In genomic region chr3:11898611-11899325, GRCh38 we compare ENCODE assay signal across 2 cellular contexts.
TF ChIP-seq lines count a peak whose summit lies in the region.

No MANE protein-coding gene starts in this region.

TF ChIP-seq in IMR-90, 13 proteins besides CTCF, POLR2A, EP300 and RAD21:
- TF ChIP-seq CEBPB (IDR thresholded peaks at IDR 0.05; ENCODE audit: low read depth, low read length) (no peak), NFE2L2 (IDR thresholded peaks at IDR 0.05; ENCODE audit: low read depth, low read length) (no peak), MAFK (IDR thresholded peaks at IDR 0.05; ENCODE audit: low read depth, low read length) (no peak), RCOR1 (IDR thresholded peaks at IDR 0.05; ENCODE audit: insufficient replicate concordance, low read length) (no peak), MAZ (IDR thresholded peaks at IDR 0.05; ENCODE audit: borderline replicate concordance, low read depth, low read length) (no peak), BHLHE40 (IDR thresholded peaks at IDR 0.05; ENCODE audit: low read depth, low read length) (no peak), ELK1 (IDR thresholded peaks at IDR 0.05; ENCODE audit: borderline replicate concordance, low read depth, low read length) (no peak), SMC3 (IDR thresholded peaks at IDR 0.05; ENCODE audit: low read depth, low read length) (no peak), MXI1 (IDR thresholded peaks at IDR 0.05; ENCODE audit: borderline replicate concordance, low read depth, low read length) (no peak), CHD1 (IDR thresholded peaks at IDR 0.05; ENCODE audit: low read depth, low read length) (no peak), RFX5 (IDR thresholded peaks at IDR 0.05; ENCODE audit: low read depth, low read length) (no peak), FOS (IDR thresholded peaks at IDR 0.05; ENCODE audit: low read depth, low read length) (no peak), USF2 (IDR thresholded peaks at IDR 0.05; ENCODE audit: low read depth, low read length) (no peak)

TF ChIP-seq in H1, 55 proteins besides CTCF, POLR2A, EP300 and RAD21:
- TF ChIP-seq NRF1 (IDR thresholded peaks at IDR 0.05; ENCODE audit: low read depth, low read length) (no peak), CBX5 (IDR thresholded peaks at IDR 0.05; ENCODE audit: low read depth, low read length) (no peak), EZH2 (IDR thresholded peaks at IDR 0.05; ENCODE audit: low read depth, low read length, severe bottlenecking) (no peak), TAF1 (IDR thresholded peaks at IDR 0.05; ENCODE audit: low read depth, low read length) (no peak), TAF7 (optimal IDR thresholded peaks at IDR 0.05; ENCODE audit: borderline replicate concordance, low read depth, low read length) (no peak), BACH1 (IDR thresholded peaks at IDR 0.05; ENCODE audit: low read length) (no peak), BRCA1 (IDR thresholded peaks at IDR 0.05; ENCODE audit: low read depth, low read length) (no peak), YY1 (IDR thresholded peaks at IDR 0.05; ENCODE audit: low read depth, low read length) (no peak), SP1 (IDR thresholded peaks at IDR 0.05; ENCODE audit: low read depth, low read length) (no peak), RBBP5 (IDR thresholded peaks at IDR 0.05; ENCODE audit: borderline replicate concordance, low read depth, low read length) (no peak), SAP30 (IDR thresholded peaks at IDR 0.05; ENCODE audit: insufficient read depth, insufficient replicate concordance, low read length) (no peak), POU5F1 (IDR thresholded peaks at IDR 0.05; ENCODE audit: low read depth, low read length) (no peak), JUN (IDR thresholded peaks at IDR 0.05; ENCODE audit: low read depth, low read length) (no peak), JUND (IDR thresholded peaks at IDR 0.05; ENCODE audit: low read length) (no peak), MAX (IDR thresholded peaks at IDR 0.05) (no peak), RFX5 (IDR thresholded peaks at IDR 0.05; ENCODE audit: borderline replicate concordance, low read depth, low read length) (no peak)
